In genomic region chr11:67408437-67409200, GRCh38 we compare ENCODE assay signal across 13 cellular contexts. TPM values are rescaled to one million over a fixed set of nuclear protein-coding genes. Genes with fewer than 3 reads are reported as not detected.
A peak's percentile ranks its signal among the peaks of the same experiment; 100 is the strongest.
DNase-seq lines count a peak whose midpoint lies in the region; ATAC-seq, FAIRE-seq and TF ChIP-seq lines count a peak whose summit lies in the region.
"Had no signal": no experiment of that assay in that cellular context is flagged by ENCODE, and none has a peak within 500 bp of the region (broad histone marks: within the 10 kb centered on the region; RNA-seq: fewer than 3 reads in every experiment).

No MANE protein-coding gene starts in this region.

- H3K36me3 ChIP-seq in OCI-LY7 (ENCODE audit: insufficient read depth, low read length) (peaks cover 47% of the 10 kb centered on the region), kidney (ENCODE audit: control insufficient read depth in 1 of 2, insufficient read depth in 2 of 2, low read length in 2 of 2) (no peaks in the 10 kb centered on the region)
- H3K36me3 ChIP-seq: pancreas had no signal

- no peaks in the 10 kb centered on the region for H3K27me3 ChIP-seq in dorsolateral prefrontal cortex
- H3K27me3 ChIP-seq in foreskin keratinocyte, result peaks cover 30% of the 10 kb centered on the region
- H3K27me3 ChIP-seq: pancreas had no signal

- BruUV-seq in OCI-LY7 (replicated peaks; lab: Mats Ljungman, UMichigan), result no TSS peak

- no peak overlapping the region for H2AFZ ChIP-seq in OCI-LY7 (ENCODE audit: low read length)

- H3K9me3 ChIP-seq in OCI-LY7 (ENCODE audit: low read length) (no peaks in the 10 kb centered on the region), kidney (ENCODE audit: control insufficient read depth in 1 of 2, low read length in 2 of 2) (no peaks in the 10 kb centered on the region)
- H3K9me3 ChIP-seq: pancreas had no signal

- H3K4me2 ChIP-seq in OCI-LY7 (ENCODE audit: low read length), result peak overlapping the region; percentile 73

- no peaks in the 10 kb centered on the region for H3K27me3 Mint-ChIP-seq in activated CD8-positive, alpha-beta memory T cell treated with anti-CD3 and anti-CD28 coated beads, Interleukin-2, amount 10 ng/mL, durations not matched to agents 7 days and 5 days

- FAIRE-seq in kidney (lab: Jason Lieb, UNC), result no peak
- FAIRE-seq: pancreas had no signal

- TF ChIP-seq CTCF in OCI-LY7 (conservative IDR thresholded peaks at IDR 0.05; ENCODE audit: low read length), result no peak
- no peak for TF ChIP-seq CTCF in dorsolateral prefrontal cortex (IDR thresholded peaks at IDR 0.05 in 54 of 56, conservative IDR thresholded peaks at IDR 0.05 in 2 of 56; ENCODE audit: low read depth in 1 of 56, partially characterized antibody in 56 of 56)
- no peak for TF ChIP-seq CTCF in foreskin keratinocyte (conservative IDR thresholded peaks at IDR 0.05)
- TF ChIP-seq CTCF in kidney (IDR thresholded peaks at IDR 0.05; ENCODE audit: borderline replicate concordance, extremely low read depth, insufficient read depth), result no peak

- H3K36me3 Mint-ChIP-seq in activated CD8-positive, alpha-beta memory T cell treated with anti-CD3 and anti-CD28 coated beads, Interleukin-2, amount 10 ng/mL, durations not matched to agents 7 days and 5 days, result peaks cover 50% of the 10 kb centered on the region

- POLR2A ChIA-PET in OCI-LY7 (lab: Charles Lee), result interaction anchor here (0.6 to 2.0 kb wide), 6 partner anchors 10 to 77 kb away, joined by 3 to 7 read pairs (median 3); partner anchors contain the start of gene RAD9A

- H3K4me1 ChIP-seq in OCI-LY7 (ENCODE audit: insufficient read depth, low read length, poor library complexity, severe bottlenecking) (peaks cover 88% of the 10 kb centered on the region), foreskin keratinocyte (no peaks in the 10 kb centered on the region), kidney (ENCODE audit: control insufficient read depth in 1 of 2, insufficient read depth in 1 of 2, low read depth in 1 of 2, low read length in 2 of 2) (no peaks in the 10 kb centered on the region)
- H3K4me1 ChIP-seq: pancreas had no signal

- peaks cover 73% of the 10 kb centered on the region for H3K4me1 Mint-ChIP-seq in activated CD8-positive, alpha-beta memory T cell treated with anti-CD3 and anti-CD28 coated beads, Interleukin-2, amount 10 ng/mL, durations not matched to agents 7 days and 5 days

- H3K27ac Mint-ChIP-seq in activated CD8-positive, alpha-beta memory T cell treated with anti-CD3 and anti-CD28 coated beads, Interleukin-2, amount 10 ng/mL, durations not matched to agents 7 days and 5 days, result peak overlapping the region; percentile 86
- H3K27ac Mint-ChIP-seq: HFFc6 had no signal

- H3K4me3 ChIP-seq in OCI-LY7 (ENCODE audit: low read depth, low read length, poor library complexity, severe bottlenecking) (peak overlapping the region; percentile 79), dorsolateral prefrontal cortex (no peak overlapping the region), kidney (ENCODE audit: low read length in 2 of 2) (no peak overlapping the region)
- H3K4me3 ChIP-seq: pancreas had no signal

- peaks cover 36% of the 10 kb centered on the region; the same call in 1 of the 2 replicates for H3K79me2 ChIP-seq in OCI-LY7 (ENCODE audit: insufficient read depth, low read depth, low read length)

- DNase-seq in activated CD8-positive, alpha-beta memory T cell treated with anti-CD3 and anti-CD28 coated beads, Interleukin-2, amount 10 ng/mL, durations not matched to agents 7 days and 5 days, result peak; percentile 80
- DNase-seq in activated CD8-positive, alpha-beta memory T cell treated with anti-CD3 and anti-CD28 coated beads, Interleukin-2, amount 50 U/mL, for 4 hours, result no peak
- DNase-seq in OCI-LY7 (ENCODE audit: low spot score) (no peak), dorsolateral prefrontal cortex (no peak), foreskin keratinocyte (no peak), kidney (no peak)
- DNase-seq: HFFc6, left cardiac atrium, NCI-H1048, NCI-H748 treated with DMSO at 0.1 percent for 48 hours had no signal

- no peaks in the 10 kb centered on the region for H3K9me3 Mint-ChIP-seq in activated CD8-positive, alpha-beta memory T cell treated with anti-CD3 and anti-CD28 coated beads, Interleukin-2, amount 10 ng/mL, durations not matched to agents 7 days and 5 days (ENCODE audit: low read depth)
- H3K9me3 Mint-ChIP-seq: HFFc6 had no signal

- H3K9me2 ChIP-seq in OCI-LY7 (ENCODE audit: insufficient read depth, low read length), result no peaks in the 10 kb centered on the region

- H4K20me1 ChIP-seq in OCI-LY7 (ENCODE audit: insufficient read depth, low read length), result no peaks in the 10 kb centered on the region

- CTCF ChIA-PET in activated CD8-positive, alpha-beta memory T cell treated with anti-CD3 and anti-CD28 coated beads, Interleukin-2, amount 10 ng/mL, durations not matched to agents 7 days and 5 days (lab: Charles Lee), result interaction anchor here (1.0 to 3.5 kb wide), 8 partner anchors 10 to 96 kb away, joined by 3 to 34 read pairs (median 4); partner anchors contain the start of genes PITPNM1, PTPRCAP, RPS6KB2 and TMEM134
- CTCF ChIA-PET in OCI-LY7 (lab: Charles Lee; ENCODE audit: unreplicated experiment), result interaction anchor here (0.6 kb wide), 1 partner anchor 140 kb away, joined by 3 read pairs; no protein-coding TSS in a partner anchor

- intact Hi-C loops in OCI-LY7 (cut with micrococcal nuclease; ENCODE audit: unreplicated experiment) (loop anchor here (2.0 to 10.0 kb wide), 4 partner anchors 28 to 236 kb away; partner anchors contain the start of genes PTPRCAP and TMEM134), dorsolateral prefrontal cortex (cut with DNase I) (no loop called here), kidney (cut with DNase I) (no loop called here)

- peak overlapping the region; percentile 90 for H3K4me3 Mint-ChIP-seq in activated CD8-positive, alpha-beta memory T cell treated with anti-CD3 and anti-CD28 coated beads, Interleukin-2, amount 10 ng/mL, durations not matched to agents 7 days and 5 days
- H3K4me3 Mint-ChIP-seq: HFFc6 had no signal

- peak; percentile 34 for ATAC-seq in activated CD8-positive, alpha-beta memory T cell treated with anti-CD3 and anti-CD28 coated beads, Interleukin-2, amount 10 ng/mL, durations not matched to agents 7 days and 5 days
- ATAC-seq in foreskin keratinocyte (no peak), HG02798 (IDR thresholded peaks at IDR 0.05; ENCODE audit: poor library complexity, unreplicated experiment) (no peak)
- ATAC-seq: pancreas had no signal

- H3K27ac ChIP-seq in OCI-LY7 (ENCODE audit: low read depth, low read length, poor library complexity, severe bottlenecking) (peak overlapping the region; percentile 97), dorsolateral prefrontal cortex (peak overlapping the region; percentile 82 to 100 (median 98)), temporal lobe (ENCODE audit: low read depth, low read length) (peak overlapping the region; percentile 100), foreskin keratinocyte (no peak overlapping the region), kidney (ENCODE audit: low read depth in 2 of 2, low read length in 2 of 2) (no peak overlapping the region)
- H3K27ac ChIP-seq: pancreas had no signal

- no peak overlapping the region for H3K9ac ChIP-seq in kidney (ENCODE audit: low read length in 2 of 2)

RNA-seq across cellular contexts. Expression of gene TBC1D10C, which starts 4.7 kb away (rescaled TPM):
- 100 to 1,000 TPM; 278 to 312 TPM for total RNA-seq in activated CD8-positive, alpha-beta memory T cell treated with anti-CD3 and anti-CD28 coated beads, Interleukin-2, amount 10 ng/mL, durations not matched to agents 7 days and 5 days
- total RNA-seq in OCI-LY7 (2014; rRNA removed; shearing (Covaris generic)), result 105 and 124 TPM in 2 replicates
- total RNA-seq in OCI-LY7 (2022) (108 and 117 TPM in 2 replicates), dorsolateral prefrontal cortex (1 to 10 TPM in 45 of 120 experiments, under 1 TPM in 67, not detected in 8; 0.11 to 3.6 (median 0.89) TPM), temporal lobe (0.25 TPM), foreskin keratinocyte (not detected in 2 replicates), kidney (13.9 TPM)
- polyA plus RNA-seq in foreskin keratinocyte (not detected in 2 replicates), kidney (ENCODE audit: insufficient read depth, low read depth, low replicate concordance) (1.7 TPM)
- total RNA-seq: HFFc6 had no signal

RNA-seq across cellular contexts. Expression of gene CARNS1, which starts 6.9 kb away (rescaled TPM):
- 1 to 10 TPM; 1.3 TPM for total RNA-seq in activated CD8-positive, alpha-beta memory T cell treated with anti-CD3 and anti-CD28 coated beads, Interleukin-2, amount 10 ng/mL, durations not matched to agents 7 days and 5 days
- total RNA-seq in OCI-LY7 (2014; rRNA removed; shearing (Covaris generic)), result 0.06 and 0.15 TPM in 2 replicates
- total RNA-seq in OCI-LY7 (2022) (0.21 and 0.41 TPM in 2 replicates), dorsolateral prefrontal cortex (100 to 1,000 TPM in 61 of 120 experiments, 10 to 100 TPM in 59; 10.4 to 647 (median 104) TPM), temporal lobe (0.25 TPM), foreskin keratinocyte (not detected in 2 replicates), kidney (1.7 TPM)
- polyA plus RNA-seq in foreskin keratinocyte (0.01 TPM in 1 of 2 replicates, not detected in the other), kidney (ENCODE audit: insufficient read depth, low read depth, low replicate concordance) (0.80 TPM)

RNA-seq across cellular contexts. Expression of gene PPP1CA, which starts 7.0 kb away (rescaled TPM):
- total RNA-seq in activated CD8-positive, alpha-beta memory T cell treated with anti-CD3 and anti-CD28 coated beads, Interleukin-2, amount 10 ng/mL, durations not matched to agents 7 days and 5 days, result 100 to 1,000 TPM; 309 to 360 TPM
- total RNA-seq in OCI-LY7 (2014; rRNA removed; shearing (Covaris generic)), result 248 and 311 TPM in 2 replicates
- total RNA-seq in OCI-LY7 (2022) (210 and 219 TPM in 2 replicates), dorsolateral prefrontal cortex (10 to 100 TPM; 47.4 to 86.5 (median 66.9) TPM), temporal lobe (46.0 TPM), foreskin keratinocyte (205 and 207 TPM in 2 replicates), kidney (155 TPM)
- polyA plus RNA-seq in foreskin keratinocyte (235 and 239 TPM in 2 replicates), kidney (ENCODE audit: insufficient read depth, low read depth, low replicate concordance) (210 TPM)

RNA-seq across cellular contexts. Expression of gene RAD9A, which starts 16.8 kb away (rescaled TPM):
- total RNA-seq in activated CD8-positive, alpha-beta memory T cell treated with anti-CD3 and anti-CD28 coated beads, Interleukin-2, amount 10 ng/mL, durations not matched to agents 7 days and 5 days, result 10 to 100 TPM; 49.6 to 80.5 TPM
- total RNA-seq in OCI-LY7 (2014; rRNA removed; shearing (Covaris generic)), result 30.1 and 51.0 TPM in 2 replicates
- total RNA-seq in OCI-LY7 (2022), result 62.2 and 71.1 TPM in 2 replicates
- total RNA-seq in dorsolateral prefrontal cortex, result 10 to 100 TPM; 15.9 to 52.4 (median 26.4) TPM
- 19.9 TPM for total RNA-seq in temporal lobe
- 9.2 and 10.0 TPM in 2 replicates for total RNA-seq in foreskin keratinocyte
- polyA plus RNA-seq in foreskin keratinocyte, result 13.4 and 14.1 TPM in 2 replicates
- 17.8 TPM for total RNA-seq in kidney
- 16.4 TPM for polyA plus RNA-seq in kidney (ENCODE audit: insufficient read depth, low read depth, low replicate concordance)

RNA-seq across cellular contexts. Expression of gene RPS6KB2, which starts 19.7 kb away (rescaled TPM):
- 10 to 100 TPM; 63.3 to 65.0 TPM for total RNA-seq in activated CD8-positive, alpha-beta memory T cell treated with anti-CD3 and anti-CD28 coated beads, Interleukin-2, amount 10 ng/mL, durations not matched to agents 7 days and 5 days
- 51.1 and 69.4 TPM in 2 replicates for total RNA-seq in OCI-LY7 (2014; rRNA removed; shearing (Covaris generic))
- total RNA-seq in OCI-LY7 (2022) (48.3 and 54.9 TPM in 2 replicates), dorsolateral prefrontal cortex (10 to 100 TPM; 13.4 to 47.4 (median 28.2) TPM), temporal lobe (15.7 TPM), foreskin keratinocyte (68.8 and 76.4 TPM in 2 replicates), kidney (41.3 TPM)
- polyA plus RNA-seq in foreskin keratinocyte (77.5 and 91.5 TPM in 2 replicates), kidney (ENCODE audit: insufficient read depth, low read depth, low replicate concordance) (45.4 TPM)

Comparison
In these comparisons a context has a peak if more than half of its experiments do, and no peak if none do; other contexts are left out.
1. H3K27ac ChIP-seq: peak in OCI-LY7 (single experiment), dorsolateral prefrontal cortex (59 of 59) and temporal lobe (single experiment); none in foreskin keratinocyte (single experiment) and kidney (0 of 2).